Comparison of ENCODE assay signal across 26 cellular contexts in genomic region chr1:117105003-117105402, GRCh38. TPM values are rescaled to one million over a fixed set of nuclear protein-coding genes. Genes with fewer than 3 reads are reported as not detected.
DNase-seq lines count a peak whose midpoint lies in the region; ATAC-seq and TF ChIP-seq lines count a peak whose summit lies in the region.
"Had no signal": no experiment of that assay in that cellular context is flagged by ENCODE, and none has a peak within 500 bp of the region (broad histone marks: within the 10 kb centered on the region; RNA-seq: fewer than 3 reads in every experiment).

No MANE protein-coding gene starts in this region.

- TF ChIP-seq POLR2A in body of pancreas (IDR thresholded peaks at IDR 0.05) (no peak), gastrocnemius medialis (IDR thresholded peaks at IDR 0.05) (no peak)

- intact Hi-C loops in body of pancreas (cut with DNase I): no loop called here
- intact Hi-C loops in gastrocnemius medialis (cut with DNase I; ENCODE audit: low total_unique reads): no loop called here

- DNase-seq in AG04450 (ENCODE audit: low read depth, low spot score): peak; percentile 46
- DNase-seq in EH (ENCODE audit: low read depth): peak; percentile 34
- peak in 3 of 4 donors; percentile 19 to 62 (median 48) for DNase-seq in body of pancreas
- peak; percentile 81 for DNase-seq in fibroblast of villous mesenchyme (ENCODE audit: low read depth)
- DNase-seq in NCI-H2107 treated with DMSO at 0.1 percent for 48 hours (lab: John Stamatoyannopoulos, UW; ENCODE audit: unreplicated experiment): no peak
- DNase-seq in gastrocnemius medialis: no peak
- no peak for DNase-seq in OCI-M1 (lab: John Stamatoyannopoulos, UW)
- no peak for DNase-seq in NOMO-1 treated with dmso at 0.1 percent for 144 hours (lab: John Stamatoyannopoulos, UW; ENCODE audit: unreplicated experiment)
- DNase-seq: Caco-2; CD8-positive, alpha-beta T cell; GF-D8; GOT3; NCI-H1048; NCI-H1417; NCI-H1694; NCI-H2029 treated with DMSO at 0.1 percent for 48 hours; NCI-H2227 treated with DMSO at 0.1 percent for 48 hours; NCI-H510A; NCI-H69; SIG-M5; SK-N-SH; SW 1271 had no signal

- H3K36me3 ChIP-seq in body of pancreas (replicated peaks in 1 of 2; ENCODE audit: insufficient read depth in 1 of 2, low read depth in 2 of 2) (peaks cover 0 to 3% of the 10 kb centered on the region in 2 donors), gastrocnemius medialis (no peaks in the 10 kb centered on the region)

- in situ Hi-C loops in gastrocnemius medialis (cut with MboI; ENCODE audit: low sequenced_read_pairs in 4 of 4): no loop called here

- no peak overlapping the region for H3K27ac ChIP-seq in AG04450 (ENCODE audit: low read depth, low read length)
- H3K27ac ChIP-seq in body of pancreas: no peak overlapping the region
- no peak overlapping the region for H3K27ac ChIP-seq in gastrocnemius medialis
- H3K27ac ChIP-seq: 22Rv1, C4-2B, HL-60 had no signal

- no peaks in the 10 kb centered on the region for H3K27me3 ChIP-seq in AG04450 (ENCODE audit: control insufficient read depth, insufficient read depth, low read length)
- H3K27me3 ChIP-seq in body of pancreas: no peaks in the 10 kb centered on the region
- no peaks in the 10 kb centered on the region for H3K27me3 ChIP-seq in gastrocnemius medialis

- H3K4me3 ChIP-seq in AG04450 (ENCODE audit: low read depth, low read length) (no peak overlapping the region), body of pancreas (no peak overlapping the region), fibroblast of villous mesenchyme (ENCODE audit: low read depth, low read length) (no peak overlapping the region), gastrocnemius medialis (no peak overlapping the region)
- H3K4me3 ChIP-seq: HAP-1 had no signal

- CTCF ChIA-PET in AG04450 (lab: Charles Lee): interaction anchor here (0.7 kb wide), 1 partner anchor 24 kb away, joined by 4 read pairs; no protein-coding TSS in a partner anchor

- H3K4me1 ChIP-seq in body of pancreas: peaks cover 10% of the 10 kb centered on the region
- H3K4me1 ChIP-seq in gastrocnemius medialis: peaks cover 6 to 8% of the 10 kb centered on the region in 2 donors
- H3K4me1 ChIP-seq: Caco-2, HAP-1 had no signal

- no peak for TF ChIP-seq CTCF in AG04450 (IDR thresholded peaks at IDR 0.05; ENCODE audit: low read depth, low read length)
- TF ChIP-seq CTCF in body of pancreas (IDR thresholded peaks at IDR 0.05): no peak
- no peak for TF ChIP-seq CTCF in fibroblast of villous mesenchyme (IDR thresholded peaks at IDR 0.05; ENCODE audit: insufficient read depth, low read depth, low read length)
- no peak for TF ChIP-seq CTCF in gastrocnemius medialis (IDR thresholded peaks at IDR 0.05 in 4 of 5, conservative IDR thresholded peaks at IDR 0.05 in 1 of 5)

- H3K9me3 ChIP-seq in AG04450 (ENCODE audit: control insufficient read depth, insufficient read depth, low read length): no peaks in the 10 kb centered on the region
- H3K9me3 ChIP-seq in body of pancreas: no peaks in the 10 kb centered on the region
- no peaks in the 10 kb centered on the region for H3K9me3 ChIP-seq in gastrocnemius medialis
- H3K9me3 ChIP-seq: Caco-2, HAP-1, SK-N-SH had no signal

- ATAC-seq in body of pancreas: no peak
- no peak for ATAC-seq in gastrocnemius medialis
- ATAC-seq: CD8-positive, alpha-beta T cell had no signal

- POLR2A ChIA-PET in AG04450 (lab: Yijun Ruan, JAX): interaction anchor here (1.1 kb wide), 1 partner anchor 12 kb away, joined by 3 read pairs; no protein-coding TSS in a partner anchor

- 49 to 54% methylated on average over 3 of the region's 3 CpGs for WGBS in body of pancreas, 2 donors

RNA-seq across cellular contexts. Expression of gene TRIM45, which starts 16.5 kb away (rescaled TPM):
- polyA plus RNA-seq in AG04450 (2011; rRNA removed): 3.5 and 4.8 TPM in 2 replicates
- polyA minus RNA-seq in AG04450 (2011; rRNA and poly(A)+ RNA removed): 3.1 and 3.6 TPM in 2 replicates
- 1 to 10 TPM; 7.5 to 8.6 TPM for total RNA-seq in body of pancreas
- 1.7 and 2.6 TPM in 2 replicates for total RNA-seq in fibroblast of villous mesenchyme
- total RNA-seq in gastrocnemius medialis: 1 to 10 TPM; 2.4 to 9.4 (median 5.2) TPM

RNA-seq across cellular contexts. Expression of gene TTF2, which starts 44.9 kb away (rescaled TPM):
- polyA plus RNA-seq in AG04450 (2011; rRNA removed): 10.0 and 12.4 TPM in 2 replicates
- 8.0 and 11.3 TPM in 2 replicates for polyA minus RNA-seq in AG04450 (2011; rRNA and poly(A)+ RNA removed)
- total RNA-seq in body of pancreas (1 to 10 TPM; 7.8 to 9.6 TPM), fibroblast of villous mesenchyme (15.1 and 21.2 TPM in 2 replicates), gastrocnemius medialis (10 to 100 TPM in 3 of 4 donors, 1 to 10 TPM in 1; 9.7 to 15.2 (median 12.2) TPM)

Comparison
In these comparisons a context has a peak if more than half of its experiments do, and no peak if none do; other contexts are left out.
1. DNase-seq: peak in AG04450 (single experiment), EH (single experiment), body of pancreas (3 of 4) and fibroblast of villous mesenchyme (single experiment); none in NCI-H2107 treated with DMSO at 0.1 percent for 48 hours (single experiment), gastrocnemius medialis (0 of 2), OCI-M1 (single experiment) and NOMO-1 treated with dmso at 0.1 percent for 144 hours (single experiment).